8 cellular contexts compared by ENCODE assay signal in the genomic region with DNA sequence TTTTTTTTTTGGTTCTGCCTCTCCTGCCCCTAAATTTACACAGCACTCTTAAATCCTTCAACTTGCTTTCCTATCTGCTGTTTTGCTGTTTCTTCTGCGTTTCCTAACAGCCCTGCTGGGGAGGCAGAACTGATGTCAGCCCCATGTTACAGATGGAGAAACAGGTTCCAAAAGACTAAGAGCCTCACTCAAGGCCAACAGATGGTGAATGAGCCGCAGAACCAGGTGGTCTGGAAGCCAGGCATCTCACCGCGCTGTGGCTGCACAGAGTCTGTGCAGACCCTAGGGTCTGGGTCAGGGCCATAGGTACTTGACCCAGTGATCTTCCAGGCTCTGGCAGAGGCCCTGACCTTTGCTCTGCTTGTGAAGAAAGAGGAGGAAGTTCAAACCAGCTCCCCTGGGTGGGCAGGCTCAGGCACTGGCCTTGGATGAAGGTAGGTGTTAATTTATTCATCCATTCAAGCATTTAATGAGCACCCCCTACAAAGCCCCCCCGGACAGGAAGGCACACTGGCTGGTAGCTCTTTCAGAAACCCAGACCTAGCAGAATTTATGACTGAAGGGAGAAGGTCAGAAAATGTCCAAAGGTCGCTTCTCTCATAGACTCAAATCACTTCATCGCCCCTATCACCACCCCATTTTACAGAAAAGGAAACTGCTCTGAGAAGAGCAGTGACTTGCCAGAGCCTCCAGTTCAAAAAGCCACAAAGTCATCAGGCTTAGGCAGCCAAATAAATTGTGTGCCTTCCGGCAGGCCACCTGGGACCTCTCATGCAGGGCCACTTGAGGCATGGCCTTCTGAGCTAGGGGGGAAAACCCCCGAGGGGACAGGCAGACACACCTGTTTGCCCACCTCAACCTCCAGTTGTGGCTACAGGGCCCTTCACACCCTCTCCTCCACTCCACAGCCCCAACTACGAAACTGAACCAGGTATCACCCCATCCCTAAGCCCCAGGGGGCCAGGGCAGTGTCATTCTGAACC. TPM values are rescaled to one million over a fixed set of nuclear protein-coding genes. Genes with fewer than 3 reads are reported as not detected.
DNase-seq lines count a peak whose midpoint lies in the region; ATAC-seq and TF ChIP-seq lines count a peak whose summit lies in the region.

No MANE protein-coding gene starts in this region.

- H3K9me3 Mint-ChIP-seq in glutamatergic neuron (ENCODE audit: unreplicated experiment) = peaks cover 8% of the 10 kb centered on the region

- no peaks in the 10 kb centered on the region for H3K36me3 Mint-ChIP-seq in glutamatergic neuron (ENCODE audit: unreplicated experiment)

- H3K4me3 Mint-ChIP-seq in glutamatergic neuron (ENCODE audit: unreplicated experiment) = peak overlapping the region; percentile 38

- peak; percentile 50 for ATAC-seq in GM19025 (IDR thresholded peaks at IDR 0.05; ENCODE audit: low read depth, unreplicated experiment)
- ATAC-seq in HG03342 (IDR thresholded peaks at IDR 0.05; ENCODE audit: unreplicated experiment) = peak; percentile 27
- ATAC-seq in GM19351 (IDR thresholded peaks at IDR 0.05; ENCODE audit: unreplicated experiment) = no peak

- TF ChIP-seq CTCF in glutamatergic neuron (IDR thresholded peaks at IDR 0.05; ENCODE audit: partially characterized antibody, unreplicated experiment) = no peak

- H3K27ac Mint-ChIP-seq in glutamatergic neuron (ENCODE audit: unreplicated experiment) = peak overlapping the region; percentile 82

- H3K27me3 Mint-ChIP-seq in glutamatergic neuron (ENCODE audit: unreplicated experiment) = peaks cover 19% of the 10 kb centered on the region

- peak; percentile 53 for DNase-seq in Ammon's horn (ENCODE audit: low spot score)
- DNase-seq in glutamatergic neuron = no peak
- no peak for DNase-seq in GF-D8 (lab: John Stamatoyannopoulos, UW)
- DNase-seq in stimulated activated CD8-positive, alpha-beta memory T cell treated with anti-CD3 and anti-CD28 coated beads, Interleukin-4, amount 100 ng/mL, for 48 hours = no peak
- no peak for DNase-seq in medulla oblongata (ENCODE audit: extremely low spot score)

- peaks cover 22% of the 10 kb centered on the region for H3K4me1 Mint-ChIP-seq in glutamatergic neuron (ENCODE audit: low read depth, unreplicated experiment)

RNA-seq across cellular contexts. Expression of gene CHDH, which starts 2.7 kb away (rescaled TPM):
- 0.61 TPM for total RNA-seq in glutamatergic neuron (ENCODE audit: unreplicated experiment)

RNA-seq across cellular contexts. Expression of gene IL17RB, which starts 2.9 kb away (rescaled TPM):
- total RNA-seq in glutamatergic neuron (ENCODE audit: unreplicated experiment) = 0.78 TPM

RNA-seq across cellular contexts. Expression of gene ACTR8, which starts 38.5 kb away (rescaled TPM):
- total RNA-seq in glutamatergic neuron (ENCODE audit: unreplicated experiment) = 59.4 TPM

RNA-seq across cellular contexts. Expression of gene SELENOK, which starts 48.2 kb away (rescaled TPM):
- total RNA-seq in glutamatergic neuron (ENCODE audit: unreplicated experiment) = 39.4 TPM
